In genomic region chr2:111176388-111176787, GRCh38 we compare ENCODE assay signal across 1 cellular context.
TF ChIP-seq lines count a peak whose summit lies in the region.

No MANE protein-coding gene starts in this region.

TF ChIP-seq in HepG2, 621 proteins besides CTCF, POLR2A, EP300 and RAD21 (continued from another document):
- 0 out of 2 replicates have a peak, but pooled peaks have one; percentile 15 for TF ChIP-seq HMG20A (CRISPR knock-in tag; IDR thresholded peaks at IDR 0.05; ENCODE audit: borderline replicate concordance)
- TF ChIP-seq NFE2 (CRISPR knock-in tag; IDR thresholded peaks at IDR 0.05) = 0 out of 2 replicates have a peak, but pooled peaks have one; percentile 7
- 0 out of 2 replicates have a peak, but pooled peaks have one; percentile 17 for TF ChIP-seq MED1 (CRISPR knock-in tag; IDR thresholded peaks at IDR 0.05)
- TF ChIP-seq SAP130 (CRISPR knock-in tag; IDR thresholded peaks at IDR 0.05; ENCODE audit: low read depth) = peak; percentile 18; the same call in 1 of the 2 replicates
- TF ChIP-seq KAT8 (CRISPR knock-in tag; IDR thresholded peaks at IDR 0.05) = peak; percentile 34; the same call in 1 of the 2 replicates
- TF ChIP-seq MAFK (conservative IDR thresholded peaks at IDR 0.05 in 1 of 2, IDR thresholded peaks at IDR 0.05 in 1 of 2; ENCODE audit: low read length in 2 of 2) = 0 out of 4 replicates have a peak, but pooled peaks of 1 of the 2 experiments have one; percentile 28
- peak; percentile 76; the same call in 1 of the 2 replicates for TF ChIP-seq THRA (CRISPR knock-in tag; IDR thresholded peaks at IDR 0.05; ENCODE audit: borderline replicate concordance)
- TF ChIP-seq CCDC6 (CRISPR knock-in tag; IDR thresholded peaks at IDR 0.05) = no peak
- 0 out of 2 replicates have a peak, but pooled peaks have one; percentile 16 for TF ChIP-seq ZNF263 (CRISPR knock-in tag; IDR thresholded peaks at IDR 0.05)
- peak; percentile 46 for TF ChIP-seq SALL1 (CRISPR knock-in tag; IDR thresholded peaks at IDR 0.05)
- TF ChIP-seq BCL6 (CRISPR knock-in tag; IDR thresholded peaks at IDR 0.05) = peak; percentile 62
- TF ChIP-seq GATAD2A (CRISPR knock-in tag; IDR thresholded peaks at IDR 0.05) = 0 out of 2 replicates have a peak, but pooled peaks have one; percentile 33
- TF ChIP-seq NCOR1 (IDR thresholded peaks at IDR 0.05; ENCODE audit: borderline replicate concordance, low read length) = peak; percentile 22; the same call in 1 of the 2 replicates
- peak; percentile 95 for TF ChIP-seq TBL1XR1 (IDR thresholded peaks at IDR 0.05; ENCODE audit: borderline replicate concordance, low read length, partially characterized antibody)
- 0 out of 2 replicates have a peak, but pooled peaks have one; percentile 12 for TF ChIP-seq ERF (CRISPR knock-in tag; IDR thresholded peaks at IDR 0.05)
- 0 out of 2 replicates have a peak, but pooled peaks have one; percentile 24 for TF ChIP-seq HOMEZ (CRISPR knock-in tag; IDR thresholded peaks at IDR 0.05; ENCODE audit: low read depth)
- TF ChIP-seq SKI (IDR thresholded peaks at IDR 0.05; ENCODE audit: partially characterized antibody) = peak; percentile 98
- peak; percentile 47 for TF ChIP-seq ZNF687 (CRISPR knock-in tag; IDR thresholded peaks at IDR 0.05)
- peak; percentile 29 for TF ChIP-seq GABPB1 (CRISPR knock-in tag; IDR thresholded peaks at IDR 0.05)
- no peak for TF ChIP-seq SOX13 (IDR thresholded peaks at IDR 0.05)
- TF ChIP-seq SOX13 (CRISPR knock-in tag; conservative IDR thresholded peaks at IDR 0.05 in 1 of 2, IDR thresholded peaks at IDR 0.05 in 1 of 2) = peak in 1 of 2 experiments; percentile 26; a peak in 2 of 4 replicates
- TF ChIP-seq PITX1 (CRISPR knock-in tag; IDR thresholded peaks at IDR 0.05) = no peak
- TF ChIP-seq HIC2 (CRISPR knock-in tag; IDR thresholded peaks at IDR 0.05; ENCODE audit: low read depth) = peak; percentile 53; the same call in 1 of the 2 replicates
- TF ChIP-seq SOX6 (IDR thresholded peaks at IDR 0.05) = no peak
- TF ChIP-seq SOX6 (CRISPR knock-in tag; IDR thresholded peaks at IDR 0.05) = peak; percentile 20
- TF ChIP-seq ZHX1 (CRISPR knock-in tag; IDR thresholded peaks at IDR 0.05; ENCODE audit: low read depth) = 0 out of 2 replicates have a peak, but pooled peaks have one; percentile 32
- TF ChIP-seq FOXA3 (CRISPR knock-in tag; IDR thresholded peaks at IDR 0.05) = 0 out of 2 replicates have a peak, but pooled peaks have one; percentile 11
- no peak for TF ChIP-seq BRCA1 (CRISPR knock-in tag; IDR thresholded peaks at IDR 0.05)
- no peak for TF ChIP-seq NR2F6 (IDR thresholded peaks at IDR 0.05)
- peak; percentile 59 for TF ChIP-seq NR2F6 (CRISPR knock-in tag; IDR thresholded peaks at IDR 0.05)
- peak; percentile 83 for TF ChIP-seq ARID5B (CRISPR knock-in tag; IDR thresholded peaks at IDR 0.05)
- TF ChIP-seq ATF3 (CRISPR knock-in tag; IDR thresholded peaks at IDR 0.05) = peak; percentile 59; the same call in 1 of the 2 replicates
- TF ChIP-seq ZNF644 (CRISPR knock-in tag; IDR thresholded peaks at IDR 0.05; ENCODE audit: low read depth) = 0 out of 2 replicates have a peak, but pooled peaks have one; percentile 18
- no peak for TF ChIP-seq KLF15 (CRISPR knock-in tag; IDR thresholded peaks at IDR 0.05; ENCODE audit: borderline replicate concordance)
- peak; percentile 75 for TF ChIP-seq RXRB (CRISPR knock-in tag; IDR thresholded peaks at IDR 0.05; ENCODE audit: borderline replicate concordance)
- peak; percentile 50; the same call in 1 of the 2 replicates for TF ChIP-seq JUND (CRISPR knock-in tag; IDR thresholded peaks at IDR 0.05)
- no peak for TF ChIP-seq SOX5 (CRISPR knock-in tag; IDR thresholded peaks at IDR 0.05; ENCODE audit: borderline replicate concordance)
- TF ChIP-seq CREB1 (IDR thresholded peaks at IDR 0.05) = no peak
- no peak for TF ChIP-seq CREB1 (CRISPR knock-in tag; IDR thresholded peaks at IDR 0.05)
- TF ChIP-seq TBX3 (IDR thresholded peaks at IDR 0.05; ENCODE audit: borderline replicate concordance) = no peak
- TF ChIP-seq GABPA (IDR thresholded peaks at IDR 0.05; ENCODE audit: low read depth, low read length) = no peak
- no peak for TF ChIP-seq GABPA (CRISPR knock-in tag; IDR thresholded peaks at IDR 0.05; ENCODE audit: low read depth)
- peak; percentile 91 for TF ChIP-seq FOSL2 (CRISPR knock-in tag; IDR thresholded peaks at IDR 0.05)
